ENCODE assay signal across 20 cellular contexts in genomic region chr1:94067196-94067595, GRCh38. TPM values are rescaled to one million over a fixed set of nuclear protein-coding genes. Genes with fewer than 3 reads are reported as not detected.
DNase-seq lines count a peak whose midpoint lies in the region; TF ChIP-seq lines count a peak whose summit lies in the region.
"Had no signal": no experiment of that assay in that cellular context is flagged by ENCODE, and none has a peak within 500 bp of the region (broad histone marks: within the 10 kb centered on the region; RNA-seq: fewer than 3 reads in every experiment).

No MANE protein-coding gene starts in this region.

- H3K4me3 ChIP-seq in AG04450 (ENCODE audit: low read depth, low read length): no peak overlapping the region
- H3K4me3 ChIP-seq in HUES48 (ENCODE audit: low read depth, low read length): no peak overlapping the region
- H3K4me3 ChIP-seq in brain microvascular endothelial cell (ENCODE audit: low read depth, low read length): no peak overlapping the region
- H3K4me3 ChIP-seq in osteoblast (ENCODE audit: insufficient read depth, low read length): no peak overlapping the region

- peaks cover 4 to 13% of the 10 kb centered on the region in 2 donors for H3K4me1 Mint-ChIP-seq in immature natural killer cell
- H3K4me1 Mint-ChIP-seq in activated T-helper 1 cell treated with anti-CD3 and anti-CD28 coated beads, Interleukin-12 subunit alpha, Interleukin-12 subunit beta, Interleukin-2, Interleukin-4 antibody, amounts not matched to agents 30 ng/mL and 10 ng/mL and 1 ng/mL, durations not matched to agents 14 hours and 24 hours and 36 hours (ENCODE audit: low read depth): peaks cover 5% of the 10 kb centered on the region

- no peak overlapping the region for H3K9ac ChIP-seq in HUES48 (ENCODE audit: low read depth, low read length)

- intact Hi-C loops in activated T-helper 1 cell treated with anti-CD3 and anti-CD28 coated beads, Interleukin-12 subunit alpha, Interleukin-12 subunit beta, Interleukin-2, Interleukin-4 antibody, amounts not matched to agents 30 ng/mL and 10 ng/mL and 1 ng/mL, durations not matched to agents 14 hours and 24 hours and 36 hours (cut with micrococcal nuclease): no loop called here

- peaks cover 0 to 6% (median 3%) of the 10 kb centered on the region in 3 donors for H3K27me3 Mint-ChIP-seq in immature natural killer cell (ENCODE audit: low read depth in 3 of 3)
- peaks cover 13% of the 10 kb centered on the region for H3K27me3 Mint-ChIP-seq in activated T-helper 1 cell treated with anti-CD3 and anti-CD28 coated beads, Interleukin-12 subunit alpha, Interleukin-12 subunit beta, Interleukin-2, Interleukin-4 antibody, amounts not matched to agents 30 ng/mL and 10 ng/mL and 1 ng/mL, durations not matched to agents 14 hours and 24 hours and 36 hours (ENCODE audit: insufficient read depth)
- H3K27me3 Mint-ChIP-seq: type B pancreatic cell had no signal

- no peaks in the 10 kb centered on the region for H3K36me3 Mint-ChIP-seq in immature natural killer cell
- H3K36me3 Mint-ChIP-seq in activated T-helper 1 cell treated with anti-CD3 and anti-CD28 coated beads, Interleukin-12 subunit alpha, Interleukin-12 subunit beta, Interleukin-2, Interleukin-4 antibody, amounts not matched to agents 30 ng/mL and 10 ng/mL and 1 ng/mL, durations not matched to agents 14 hours and 24 hours and 36 hours (ENCODE audit: low read depth): no peaks in the 10 kb centered on the region
- H3K36me3 Mint-ChIP-seq: activated CD8-positive, alpha-beta memory T cell treated with anti-CD3 and anti-CD28 coated beads, Interleukin-2, amount 10 ng/mL, durations not matched to agents 7 days and 5 days; CD8-positive, alpha-beta T cell; type B pancreatic cell had no signal

- TF ChIP-seq CTCF in AG04450 (IDR thresholded peaks at IDR 0.05; ENCODE audit: low read depth, low read length): no peak
- no peak for TF ChIP-seq CTCF in brain microvascular endothelial cell (IDR thresholded peaks at IDR 0.05; ENCODE audit: low read depth, low read length, missing control alignments)
- no peak for TF ChIP-seq CTCF in osteoblast (IDR thresholded peaks at IDR 0.05; ENCODE audit: extremely low read depth, low read depth, low read length)

- peak overlapping the region; percentile 55 for H3K27ac ChIP-seq in AG04450 (ENCODE audit: low read depth, low read length)
- peak overlapping the region; percentile 38 for H3K27ac ChIP-seq in HUES48 (ENCODE audit: low read depth, low read length)
- H3K27ac ChIP-seq in brain microvascular endothelial cell: peak overlapping the region; percentile 92
- H3K27ac ChIP-seq in osteoblast (ENCODE audit: low read depth, low read length): peak overlapping the region; percentile 25
- H3K27ac ChIP-seq: foreskin keratinocyte had no signal

- H3K79me2 ChIP-seq in osteoblast (ENCODE audit: insufficient read depth, low read length): no peaks in the 10 kb centered on the region

- CTCF ChIA-PET in AG04450 (lab: Charles Lee): interaction anchor here (1.0 to 1.1 kb wide), 2 partner anchors 27 to 42 kb away, joined by 3 read pairs; no protein-coding TSS in a partner anchor

- POLR2A ChIA-PET in AG04450 (lab: Yijun Ruan, JAX): no interaction called here

- no peak overlapping the region for H3K4me3 Mint-ChIP-seq in immature natural killer cell
- H3K4me3 Mint-ChIP-seq in activated T-helper 1 cell treated with anti-CD3 and anti-CD28 coated beads, Interleukin-12 subunit alpha, Interleukin-12 subunit beta, Interleukin-2, Interleukin-4 antibody, amounts not matched to agents 30 ng/mL and 10 ng/mL and 1 ng/mL, durations not matched to agents 14 hours and 24 hours and 36 hours: no peak overlapping the region
- H3K4me3 Mint-ChIP-seq: activated CD8-positive, alpha-beta memory T cell treated with anti-CD3 and anti-CD28 coated beads, Interleukin-2, amount 10 ng/mL, durations not matched to agents 7 days and 5 days; CD8-positive, alpha-beta T cell; neural crest cell; type B pancreatic cell had no signal

- H3K9me3 ChIP-seq in AG04450 (ENCODE audit: control insufficient read depth, insufficient read depth, low read length): no peaks in the 10 kb centered on the region
- no peaks in the 10 kb centered on the region for H3K9me3 ChIP-seq in HUES48 (ENCODE audit: control insufficient read depth, insufficient read depth, low read length)
- no peaks in the 10 kb centered on the region for H3K9me3 ChIP-seq in osteoblast (ENCODE audit: low read depth, low read length)

- H3K36me3 ChIP-seq in HUES48 (ENCODE audit: control insufficient read depth, insufficient read depth, low read length) (no peaks in the 10 kb centered on the region), brain microvascular endothelial cell (replicated peaks) (no peaks in the 10 kb centered on the region), osteoblast (ENCODE audit: insufficient read depth, low read length) (no peaks in the 10 kb centered on the region)

- peak; percentile 74 for DNase-seq in AG04450 (ENCODE audit: low read depth, low spot score)
- DNase-seq in brain microvascular endothelial cell: peak; percentile 94
- DNase-seq in osteoblast (ENCODE audit: insufficient read length, low spot score, missing footprints): no peak
- no peak for DNase-seq in NCI-H82 (lab: John Stamatoyannopoulos, UW)
- no peak for DNase-seq in COR-L47 (lab: John Stamatoyannopoulos, UW)
- DNase-seq in immature natural killer cell: no peak
- no peak for DNase-seq in activated T-helper 1 cell treated with anti-CD3 and anti-CD28 coated beads, Interleukin-12 subunit alpha, Interleukin-12 subunit beta, Interleukin-2, Interleukin-4 antibody, amounts not matched to agents 30 ng/mL and 10 ng/mL and 1 ng/mL, durations not matched to agents 14 hours and 24 hours and 36 hours (ENCODE audit: low spot score)
- DNase-seq: activated CD8-positive, alpha-beta memory T cell treated with anti-CD3 and anti-CD28 coated beads, Interleukin-2, amount 10 ng/mL, durations not matched to agents 7 days and 5 days; activated gamma-delta T cell; amygdala; CD8-positive, alpha-beta T cell; foreskin keratinocyte; KBM-7; NCI-H1092; NCI-H2029 treated with DMSO at 0.1 percent for 48 hours; stimulated activated naive CD4-positive, alpha-beta T cell had no signal

- H2AFZ ChIP-seq in osteoblast (ENCODE audit: low read length): no peak overlapping the region

- H3K4me1 ChIP-seq in HUES48 (ENCODE audit: control insufficient read depth, insufficient read depth, low read length): peaks cover 11% of the 10 kb centered on the region; the same call in 1 of the 2 replicates
- peaks cover 27% of the 10 kb centered on the region for H3K4me1 ChIP-seq in osteoblast (ENCODE audit: insufficient read depth, low read length)
- H3K4me1 ChIP-seq: foreskin keratinocyte had no signal

- in situ Hi-C loops in brain microvascular endothelial cell (cut with HindIII; ENCODE audit: low pct_ligation_motif_present, low sequenced_read_pairs): no loop called here

- H3K27ac Mint-ChIP-seq in immature natural killer cell: no peak overlapping the region
- no peak overlapping the region for H3K27ac Mint-ChIP-seq in activated T-helper 1 cell treated with anti-CD3 and anti-CD28 coated beads, Interleukin-12 subunit alpha, Interleukin-12 subunit beta, Interleukin-2, Interleukin-4 antibody, amounts not matched to agents 30 ng/mL and 10 ng/mL and 1 ng/mL, durations not matched to agents 14 hours and 24 hours and 36 hours
- H3K27ac Mint-ChIP-seq: activated CD8-positive, alpha-beta memory T cell treated with anti-CD3 and anti-CD28 coated beads, Interleukin-2, amount 10 ng/mL, durations not matched to agents 7 days and 5 days; CD8-positive, alpha-beta T cell; type B pancreatic cell had no signal

- no peaks in the 10 kb centered on the region for H3K9me3 Mint-ChIP-seq in immature natural killer cell
- H3K9me3 Mint-ChIP-seq in activated T-helper 1 cell treated with anti-CD3 and anti-CD28 coated beads, Interleukin-12 subunit alpha, Interleukin-12 subunit beta, Interleukin-2, Interleukin-4 antibody, amounts not matched to agents 30 ng/mL and 10 ng/mL and 1 ng/mL, durations not matched to agents 14 hours and 24 hours and 36 hours: no peaks in the 10 kb centered on the region
- H3K9me3 Mint-ChIP-seq: CD8-positive, alpha-beta T cell; neural crest cell had no signal

- H3K27me3 ChIP-seq in AG04450 (ENCODE audit: control insufficient read depth, insufficient read depth, low read length): no peaks in the 10 kb centered on the region
- H3K27me3 ChIP-seq in HUES48 (ENCODE audit: control insufficient read depth, insufficient read depth, low read length): peaks cover 75% of the 10 kb centered on the region
- H3K27me3 ChIP-seq in brain microvascular endothelial cell (replicated peaks): no peaks in the 10 kb centered on the region
- no peaks in the 10 kb centered on the region for H3K27me3 ChIP-seq in osteoblast (ENCODE audit: insufficient read depth, low read length)
- H3K27me3 ChIP-seq: foreskin keratinocyte had no signal

- no peaks in the 10 kb centered on the region for H4K20me1 ChIP-seq in osteoblast (ENCODE audit: insufficient read depth, low read length)

- no peak overlapping the region for H3K4me2 ChIP-seq in osteoblast (ENCODE audit: insufficient read depth, low read length)

RNA-seq across cellular contexts. Expression of gene ABCA4, which starts 53.8 kb away (rescaled TPM):
- polyA plus RNA-seq in AG04450 (2011; rRNA removed) (0.17 TPM in 2 replicates), immature natural killer cell (under 1 TPM in 1 of 3 donors, not detected in 2; 0.08 TPM)
- polyA minus RNA-seq in AG04450 (2011; rRNA and poly(A)+ RNA removed): 0.05 and 0.30 TPM in 2 replicates
- under 0.01 and 1.1 TPM in 2 replicates for total RNA-seq in osteoblast
- 0.29 TPM in 1 of 2 replicates, not detected in the other for total RNA-seq in activated T-helper 1 cell treated with anti-CD3 and anti-CD28 coated beads, Interleukin-12 subunit alpha, Interleukin-12 subunit beta, Interleukin-2, Interleukin-4 antibody, amounts not matched to agents 30 ng/mL and 10 ng/mL and 1 ng/mL, durations not matched to agents 14 hours and 24 hours and 36 hours
- total RNA-seq: activated CD8-positive, alpha-beta memory T cell treated with anti-CD3 and anti-CD28 coated beads, Interleukin-2, amount 10 ng/mL, durations not matched to agents 7 days and 5 days; CD8-positive, alpha-beta T cell; foreskin keratinocyte; NCI-H460 had no signal
- polyA plus RNA-seq: foreskin keratinocyte had no signal

Comparison
In these comparisons a context has a peak if more than half of its experiments do, and no peak if none do; other contexts are left out.
1. DNase-seq: peak in AG04450 (single experiment) and brain microvascular endothelial cell (single experiment); none in osteoblast (single experiment), NCI-H82 (single experiment), COR-L47 (single experiment), immature natural killer cell (0 of 3) and activated T-helper 1 cell treated with anti-CD3 and anti-CD28 coated beads, Interleukin-12 subunit alpha, Interleukin-12 subunit beta, Interleukin-2, Interleukin-4 antibody, amounts not matched to agents 30 ng/mL and 10 ng/mL and 1 ng/mL, durations not matched to agents 14 hours and 24 hours and 36 hours (single experiment).
2. H3K27ac ChIP-seq: peak in every context shown above with its lines; median percentile 92 in brain microvascular endothelial cell; 55 in AG04450; 38 in HUES48; 25 in osteoblast.